ENCODE assay signal across 8 cellular contexts in genomic region chr12:124771462-124772361, GRCh38.
DNase-seq lines count a peak whose midpoint lies in the region; ATAC-seq and TF ChIP-seq lines count a peak whose summit lies in the region.

No MANE protein-coding gene starts in this region.

- H3K27me3 ChIP-seq in hepatocyte (no peaks in the 10 kb centered on the region), skeletal muscle satellite cell (ENCODE audit: control insufficient read depth, insufficient read depth, low read length) (no peaks in the 10 kb centered on the region)

- ATAC-seq in HG02759 (IDR thresholded peaks at IDR 0.05; ENCODE audit: unreplicated experiment) (no peak), HG02763 (IDR thresholded peaks at IDR 0.05; ENCODE audit: unreplicated experiment) (no peak)

- no peak overlapping the region for H2AFZ ChIP-seq in hepatocyte

- no peak overlapping the region for H3K4me3 Mint-ChIP-seq in T-helper 2 cell treated with Interferon-gamma antibody and Interleukin-4, amounts not matched to agents 5 μg/mL and 100 μg/mL, for 36 hours

- peak overlapping the region; percentile 9 for H3K27ac Mint-ChIP-seq in T-helper 2 cell treated with Interferon-gamma antibody and Interleukin-4, amounts not matched to agents 5 μg/mL and 100 μg/mL, for 36 hours

- no peak overlapping the region for H3K27ac ChIP-seq in hepatocyte

- H3K9me2 ChIP-seq in hepatocyte (replicated peaks; ENCODE audit: insufficient read depth), result no peaks in the 10 kb centered on the region

- TF ChIP-seq CTCF in GM12873 (IDR thresholded peaks at IDR 0.05; ENCODE audit: insufficient read depth, low read depth, low read length, missing control alignments) (peak; percentile 97), hepatocyte (IDR thresholded peaks at IDR 0.05; ENCODE audit: poor library complexity) (peak; percentile 95)

- H3K9me3 ChIP-seq in hepatocyte (ENCODE audit: low read depth) (no peaks in the 10 kb centered on the region), skeletal muscle satellite cell (replicated peaks; ENCODE audit: low read length) (no peaks in the 10 kb centered on the region)

- H3K36me3 Mint-ChIP-seq in T-helper 2 cell treated with Interferon-gamma antibody and Interleukin-4, amounts not matched to agents 5 μg/mL and 100 μg/mL, for 36 hours (ENCODE audit: low read depth), result peaks cover 2% of the 10 kb centered on the region

- H3K79me2 ChIP-seq in hepatocyte, result no peaks in the 10 kb centered on the region

- DNase-seq in NCI-H146 (lab: John Stamatoyannopoulos, UW) (peak; percentile 70), anterior cingulate cortex (lab: John Stamatoyannopoulos, UW) (peak in 57 of 58 donors; percentile 26 to 94 (median 70)), hepatocyte (ENCODE audit: low spot score) (peak; percentile 89)
- DNase-seq in T-helper 2 cell treated with Interferon-gamma antibody and Interleukin-4, amounts not matched to agents 5 μg/mL and 100 μg/mL, for 36 hours (ENCODE audit: low spot score), result peak; percentile 74

- H3K4me3 ChIP-seq in hepatocyte (no peak overlapping the region), skeletal muscle satellite cell (ENCODE audit: low read length) (no peak overlapping the region)

- peaks cover 12% of the 10 kb centered on the region for H3K27me3 Mint-ChIP-seq in T-helper 2 cell treated with Interferon-gamma antibody and Interleukin-4, amounts not matched to agents 5 μg/mL and 100 μg/mL, for 36 hours (ENCODE audit: low read depth)

- H3K4me1 ChIP-seq in hepatocyte (ENCODE audit: insufficient read depth) (peaks cover 17% of the 10 kb centered on the region), skeletal muscle satellite cell (ENCODE audit: control insufficient read depth, insufficient read depth, low read length) (peaks cover 36% of the 10 kb centered on the region)

- peaks cover 35% of the 10 kb centered on the region for H3K4me1 Mint-ChIP-seq in T-helper 2 cell treated with Interferon-gamma antibody and Interleukin-4, amounts not matched to agents 5 μg/mL and 100 μg/mL, for 36 hours (ENCODE audit: low read depth)

- peak overlapping the region; percentile 69 for H3K4me2 ChIP-seq in hepatocyte
- H3K4me2 ChIP-seq in skeletal muscle satellite cell (ENCODE audit: low read length), result peak overlapping the region; percentile 25

- no peaks in the 10 kb centered on the region for H3K9me3 Mint-ChIP-seq in T-helper 2 cell treated with Interferon-gamma antibody and Interleukin-4, amounts not matched to agents 5 μg/mL and 100 μg/mL, for 36 hours

- WGBS in hepatocyte (ENCODE audit: low lambda C conversion rate, missing lambda C conversion rate), result 33% methylated on average over 39 of the region's 40 CpGs

- H3K9ac ChIP-seq in skeletal muscle satellite cell (ENCODE audit: low read depth, low read length), result no peak overlapping the region

- no peaks in the 10 kb centered on the region for H3K36me3 ChIP-seq in hepatocyte (replicated peaks; ENCODE audit: insufficient read depth, low read depth)
- no peaks in the 10 kb centered on the region for H3K36me3 ChIP-seq in skeletal muscle satellite cell (ENCODE audit: insufficient read depth, low read length)

- H4K20me1 ChIP-seq in hepatocyte (ENCODE audit: insufficient read depth, poor library complexity, severe bottlenecking), result no peaks in the 10 kb centered on the region
